Comparison of ENCODE assay signal across 8 cellular contexts in the genomic region with DNA sequence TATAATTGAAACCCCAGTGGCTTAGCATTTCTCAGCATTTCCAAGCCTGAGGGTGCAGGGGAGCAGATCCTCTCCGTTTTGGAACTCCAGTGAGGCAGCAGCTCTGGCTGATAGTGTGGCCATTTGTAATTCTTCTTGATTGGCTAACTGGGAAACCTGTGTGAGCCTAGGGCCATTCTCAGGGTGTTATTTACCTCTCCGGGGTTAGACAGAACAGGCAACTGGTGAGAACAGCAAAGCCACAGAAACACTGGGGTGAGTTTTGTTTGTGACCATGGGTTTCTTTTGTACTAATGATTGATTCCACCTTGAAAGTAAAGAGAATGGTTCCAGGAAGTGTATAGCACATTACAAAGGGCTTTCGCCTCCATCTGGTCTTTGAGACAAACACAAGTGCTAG. TPM values are rescaled to one million over a fixed set of nuclear protein-coding genes. Genes with fewer than 3 reads are reported as not detected.
"Had no signal": no experiment of that assay in that cellular context is flagged by ENCODE, and none has a peak within 500 bp of the region (broad histone marks: within the 10 kb centered on the region; RNA-seq: fewer than 3 reads in every experiment).

No MANE protein-coding gene starts in this region.

- H3K4me3 ChIP-seq: K562 had no signal

- ATAC-seq: HepG2, K562 had no signal

- H3K4me3 Mint-ChIP-seq: IgD-negative memory B cell had no signal

- H3K27ac ChIP-seq: HL-60 had no signal

- H3K27ac Mint-ChIP-seq: IgD-negative memory B cell had no signal

- H3K4me1 Mint-ChIP-seq: IgD-negative memory B cell had no signal

- DNase-seq: IMR-90, KBM-7 had no signal

- H3K36me3 Mint-ChIP-seq: IgD-negative memory B cell had no signal

RNA-seq across cellular contexts. Expression of a gene that starts 2.4 kb away (rescaled TPM):
- total RNA-seq: HepG2, HT-29, HT1080, IMR-90, K562 had no signal
- polyA plus RNA-seq: HepG2, IgD-negative memory B cell, IMR-90, K562 had no signal

RNA-seq across cellular contexts. Expression of a gene that starts 21.2 kb away (rescaled TPM):
- total RNA-seq: HepG2, HT-29, HT1080, IMR-90, K562 had no signal
- polyA plus RNA-seq: HepG2, IgD-negative memory B cell, IMR-90, K562 had no signal

RNA-seq across cellular contexts. Expression of a gene that starts 25.9 kb away (rescaled TPM):
- total RNA-seq: HepG2, HT-29, HT1080, IMR-90, K562 had no signal
- polyA plus RNA-seq: HepG2, IgD-negative memory B cell, IMR-90, K562 had no signal
